ENCODE assay signal across 10 cellular contexts in genomic region chr4:152398060-152398459, GRCh38.
A peak's percentile ranks its signal among the peaks of the same experiment; 100 is the strongest.
DNase-seq lines count a peak whose midpoint lies in the region; ATAC-seq and TF ChIP-seq lines count a peak whose summit lies in the region.
"Had no signal": no experiment of that assay in that cellular context is flagged by ENCODE, and none has a peak within 500 bp of the region (broad histone marks: within the 10 kb centered on the region; RNA-seq: fewer than 3 reads in every experiment).

No MANE protein-coding gene starts in this region.

- H3K4me3 ChIP-seq in H7 (ENCODE audit: insufficient read depth, low read depth, low read length) (no peak overlapping the region), RWPE2 (ENCODE audit: severe bottlenecking) (no peak overlapping the region), tibial nerve (no peak overlapping the region)

- H3K4me1 Mint-ChIP-seq in glutamatergic neuron (ENCODE audit: low read depth, unreplicated experiment): peaks cover 3% of the 10 kb centered on the region

- H3K27ac ChIP-seq in RWPE2 (ENCODE audit: poor library complexity, severe bottlenecking) (no peak overlapping the region), tibial nerve (no peak overlapping the region)

- no peaks in the 10 kb centered on the region for H3K9me3 ChIP-seq in RWPE2 (ENCODE audit: severe bottlenecking)
- no peaks in the 10 kb centered on the region for H3K9me3 ChIP-seq in tibial nerve

- no peaks in the 10 kb centered on the region for H3K9me3 Mint-ChIP-seq in glutamatergic neuron (ENCODE audit: unreplicated experiment)
- H3K9me3 Mint-ChIP-seq: activated B cell treated with CpG ODN at 0.5 μM for 24 hours had no signal

- H3K36me3 Mint-ChIP-seq in glutamatergic neuron (ENCODE audit: unreplicated experiment): no peaks in the 10 kb centered on the region

- TF ChIP-seq POLR2A in tibial nerve (IDR thresholded peaks at IDR 0.05): no peak

- H3K4me1 ChIP-seq in RWPE2 (ENCODE audit: insufficient read depth, poor library complexity, severe bottlenecking): no peaks in the 10 kb centered on the region
- H3K4me1 ChIP-seq in tibial nerve: peaks cover 0 to 21% (median 0%) of the 10 kb centered on the region in 4 donors

- H3K4me3 Mint-ChIP-seq in glutamatergic neuron (ENCODE audit: unreplicated experiment): no peak overlapping the region
- H3K4me3 Mint-ChIP-seq: activated B cell treated with CpG ODN at 0.5 μM for 24 hours had no signal

- H3K27me3 ChIP-seq in H7 (ENCODE audit: control insufficient read depth, insufficient read depth, low read length) (no peaks in the 10 kb centered on the region), RWPE2 (ENCODE audit: insufficient read depth, poor library complexity, severe bottlenecking) (no peaks in the 10 kb centered on the region), tibial nerve (no peaks in the 10 kb centered on the region)

- H3K36me3 ChIP-seq in H7 (replicated peaks; ENCODE audit: control insufficient read depth, insufficient read depth, low read length) (no peaks in the 10 kb centered on the region), RWPE2 (ENCODE audit: low read depth) (peaks cover 4% of the 10 kb centered on the region; the same call in 1 of the 2 replicates), tibial nerve (no peaks in the 10 kb centered on the region)

- H3K27me3 Mint-ChIP-seq in glutamatergic neuron (ENCODE audit: unreplicated experiment): no peaks in the 10 kb centered on the region
- H3K27me3 Mint-ChIP-seq: activated B cell treated with CpG ODN at 0.5 μM for 24 hours had no signal

- TF ChIP-seq CTCF in AG09319 (IDR thresholded peaks at IDR 0.05; ENCODE audit: low read depth, low read length) (peak; percentile 27), RWPE2 (IDR thresholded peaks at IDR 0.05; ENCODE audit: poor library complexity, severe bottlenecking) (peak; percentile 78), glutamatergic neuron (IDR thresholded peaks at IDR 0.05; ENCODE audit: partially characterized antibody, unreplicated experiment) (peak; percentile 64), tibial nerve (IDR thresholded peaks at IDR 0.05) (peak in 2 of 5 experiments; percentile 11 to 25)

- 67 to 75% methylated on average over 1 of the region's 1 CpG for WGBS in tibial nerve, 2 donors

- DNase-seq in AG09319 (ENCODE audit: extremely low read depth, low read depth) (no peak), H7 (peak; percentile 3), RWPE2 (ENCODE audit: low spot score) (no peak), glutamatergic neuron (no peak), NCI-H2029 treated with DMSO at 0.1 percent for 48 hours (lab: John Stamatoyannopoulos, UW) (no peak), tibial nerve (ENCODE audit: low spot score in 2 of 2) (no peak), middle frontal gyrus (ENCODE audit: extremely low spot score, low spot score) (no peak), GM19240 (ENCODE audit: insufficient read length, low spot score) (no peak)
- DNase-seq: activated B cell treated with CpG ODN at 0.5 μM for 24 hours, KBM-7 had no signal

- no peak for ATAC-seq in RWPE2 (ENCODE audit: low read depth)

- no peak overlapping the region for H3K27ac Mint-ChIP-seq in glutamatergic neuron (ENCODE audit: unreplicated experiment)
- H3K27ac Mint-ChIP-seq: activated B cell treated with CpG ODN at 0.5 μM for 24 hours had no signal

- no peak for TF ChIP-seq EP300 in tibial nerve (IDR thresholded peaks at IDR 0.05)
